20 cellular contexts compared by ENCODE assay signal in genomic region chr4:162732871-162733270, GRCh38.
"Had no signal": no experiment of that assay in that cellular context is flagged by ENCODE, and none has a peak within 500 bp of the region (broad histone marks: within the 10 kb centered on the region; RNA-seq: fewer than 3 reads in every experiment).

No MANE protein-coding gene starts in this region.

- H3K27me3 ChIP-seq: hepatocyte, pancreas, right atrium auricular region, transverse colon had no signal

- H3K4me3 ChIP-seq: hepatocyte, pancreas, psoas muscle, right atrium auricular region, skin epidermis, transverse colon had no signal

- ATAC-seq: activated T-cell treated with anti-CD3 and anti-CD28 coated beads, Interleukin-2, amount 50 U/mL, for 72 hours; left ventricle myocardium superior; natural killer cell treated with Interleukin-12 subunit alpha and Interleukin-12 subunit beta and Interleukin-15 and Interleukin-18, amount 100 ng/mL, for 72 hours; pancreas; psoas muscle; stimulated activated memory B cell treated with anti-CD40 and anti-IgM and Interleukin-4, amounts not matched to agents 10 μg/mL and 1 μg/mL and 100 μg/mL, for 72 hours had no signal

- DNase-seq: activated CD4-positive, alpha-beta memory T cell treated with anti-CD3 and anti-CD28 coated beads, Interleukin-2, amount 10 ng/mL, durations not matched to agents 7 days and 5 days; activated CD4-positive, alpha-beta T cell treated with anti-CD3 and anti-CD28 coated beads, Interleukin-2, amount 10 ng/mL, durations not matched to agents 24 days and 14 days; activated effector memory CD4-positive, alpha-beta T cell treated with anti-CD3 and anti-CD28 coated beads, Interleukin-2, amount 50 U/mL, for 16 hours; activated naive CD4-positive, alpha-beta T cell treated with anti-CD3 and anti-CD28 coated beads, Interleukin-2, amount 10 ng/mL, durations not matched to agents 7 days and 5 days; activated T-cell treated with anti-CD3 and anti-CD28 coated beads, Interleukin-2, amount 50 U/mL, for 72 hours; aorta; effector memory CD4-positive, alpha-beta T cell; left ventricle myocardium superior; mammary epithelial cell; midbrain; pancreas; psoas muscle; stimulated activated CD4-positive, alpha-beta T cell treated with anti-CD3 and anti-CD28 coated beads, Interleukin-2, amount 100 ng/mL, for 24 hours; T-helper 9 cell; transverse colon had no signal

- H2AFZ ChIP-seq: hepatocyte had no signal

- H3K4me1 ChIP-seq: pancreas, right atrium auricular region, transverse colon had no signal

- H3K79me2 ChIP-seq: hepatocyte had no signal

- H3K36me3 ChIP-seq: pancreas, right atrium auricular region, transverse colon had no signal

- H3K9me3 ChIP-seq: pancreas, right atrium auricular region, transverse colon had no signal

- H3K27ac ChIP-seq: hepatocyte, pancreas, psoas muscle, right atrium auricular region, skin epidermis, transverse colon had no signal

- H3K4me2 ChIP-seq: hepatocyte had no signal
